1 cellular context compared by ENCODE assay signal in genomic region chr10:104331208-104331838, GRCh38.
TF ChIP-seq lines count a peak whose summit lies in the region.

No MANE protein-coding gene starts in this region.

TF ChIP-seq in HEK293, 187 proteins besides CTCF, POLR2A, EP300 and RAD21 (continued from another document and continues in another):
- TF ChIP-seq, protein P1, sequence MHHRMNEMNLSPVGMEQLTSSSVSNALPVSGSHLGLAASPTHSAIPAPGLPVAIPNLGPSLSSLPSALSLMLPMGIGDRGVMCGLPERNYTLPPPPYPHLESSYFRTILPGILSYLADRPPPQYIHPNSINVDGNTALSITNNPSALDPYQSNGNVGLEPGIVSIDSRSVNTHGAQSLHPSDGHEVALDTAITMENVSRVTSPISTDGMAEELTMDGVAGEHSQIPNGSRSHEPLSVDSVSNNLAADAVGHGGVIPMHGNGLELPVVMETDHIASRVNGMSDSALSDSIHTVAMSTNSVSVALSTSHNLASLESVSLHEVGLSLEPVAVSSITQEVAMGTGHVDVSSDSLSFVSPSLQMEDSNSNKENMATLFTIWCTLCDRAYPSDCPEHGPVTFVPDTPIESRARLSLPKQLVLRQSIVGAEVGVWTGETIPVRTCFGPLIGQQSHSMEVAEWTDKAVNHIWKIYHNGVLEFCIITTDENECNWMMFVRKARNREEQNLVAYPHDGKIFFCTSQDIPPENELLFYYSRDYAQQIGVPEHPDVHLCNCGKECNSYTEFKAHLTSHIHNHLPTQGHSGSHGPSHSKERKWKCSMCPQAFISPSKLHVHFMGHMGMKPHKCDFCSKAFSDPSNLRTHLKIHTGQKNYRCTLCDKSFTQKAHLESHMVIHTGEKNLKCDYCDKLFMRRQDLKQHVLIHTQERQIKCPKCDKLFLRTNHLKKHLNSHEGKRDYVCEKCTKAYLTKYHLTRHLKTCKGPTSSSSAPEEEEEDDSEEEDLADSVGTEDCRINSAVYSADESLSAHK (tag by site-specific recombination; IDR thresholded peaks at IDR 0.05) = peak; percentile 39; the same call in 1 of the 2 replicates
- no peak for TF ChIP-seq ZNF350 (tag by site-specific recombination; IDR thresholded peaks at IDR 0.05)
- no peak for TF ChIP-seq ZNF121 (tag by site-specific recombination; IDR thresholded peaks at IDR 0.05)
- peak; percentile 59 for TF ChIP-seq ATF2 (tag by site-specific recombination; IDR thresholded peaks at IDR 0.05; ENCODE audit: low read depth)
- TF ChIP-seq, protein P2, sequence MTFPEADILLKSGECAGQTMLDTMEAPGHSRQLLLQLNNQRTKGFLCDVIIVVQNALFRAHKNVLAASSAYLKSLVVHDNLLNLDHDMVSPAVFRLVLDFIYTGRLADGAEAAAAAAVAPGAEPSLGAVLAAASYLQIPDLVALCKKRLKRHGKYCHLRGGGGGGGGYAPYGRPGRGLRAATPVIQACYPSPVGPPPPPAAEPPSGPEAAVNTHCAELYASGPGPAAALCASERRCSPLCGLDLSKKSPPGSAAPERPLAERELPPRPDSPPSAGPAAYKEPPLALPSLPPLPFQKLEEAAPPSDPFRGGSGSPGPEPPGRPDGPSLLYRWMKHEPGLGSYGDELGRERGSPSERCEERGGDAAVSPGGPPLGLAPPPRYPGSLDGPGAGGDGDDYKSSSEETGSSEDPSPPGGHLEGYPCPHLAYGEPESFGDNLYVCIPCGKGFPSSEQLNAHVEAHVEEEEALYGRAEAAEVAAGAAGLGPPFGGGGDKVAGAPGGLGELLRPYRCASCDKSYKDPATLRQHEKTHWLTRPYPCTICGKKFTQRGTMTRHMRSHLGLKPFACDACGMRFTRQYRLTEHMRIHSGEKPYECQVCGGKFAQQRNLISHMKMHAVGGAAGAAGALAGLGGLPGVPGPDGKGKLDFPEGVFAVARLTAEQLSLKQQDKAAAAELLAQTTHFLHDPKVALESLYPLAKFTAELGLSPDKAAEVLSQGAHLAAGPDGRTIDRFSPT (tag by site-specific recombination; IDR thresholded peaks at IDR 0.05) = no peak
- no peak for TF ChIP-seq HOXD13 (CRISPR knock-in tag; IDR thresholded peaks at IDR 0.05; ENCODE audit: borderline replicate concordance)
- TF ChIP-seq ZIC2 (tag by site-specific recombination; IDR thresholded peaks at IDR 0.05) = peak; percentile 100
- TF ChIP-seq ZNF548 (tag by site-specific recombination; IDR thresholded peaks at IDR 0.05) = no peak
- TF ChIP-seq ZNF48 (tag by site-specific recombination; IDR thresholded peaks at IDR 0.05) = no peak
- peak; percentile 89 for TF ChIP-seq KLF17 (tag by site-specific recombination; IDR thresholded peaks at IDR 0.05)
- TF ChIP-seq ZNF214 (tag by site-specific recombination; IDR thresholded peaks at IDR 0.05; ENCODE audit: borderline replicate concordance) = no peak
- TF ChIP-seq ZNF776 (tag by site-specific recombination; IDR thresholded peaks at IDR 0.05; ENCODE audit: borderline replicate concordance) = no peak
- peak; percentile 90 for TF ChIP-seq ZBTB20 (tag by site-specific recombination; IDR thresholded peaks at IDR 0.05)
- TF ChIP-seq ZBTB26 (tag by site-specific recombination; optimal IDR thresholded peaks at IDR 0.05) = no peak
- TF ChIP-seq ZFP41 (tag by site-specific recombination; IDR thresholded peaks at IDR 0.05; ENCODE audit: borderline replicate concordance) = no peak
- peak; percentile 44; the same call in 1 of the 2 replicates for TF ChIP-seq GFI1B (tag by site-specific recombination; IDR thresholded peaks at IDR 0.05)
- TF ChIP-seq ZNF311 (tag by site-specific recombination; IDR thresholded peaks at IDR 0.05; ENCODE audit: borderline replicate concordance) = no peak
- TF ChIP-seq ZNF529 (tag by site-specific recombination; IDR thresholded peaks at IDR 0.05; ENCODE audit: insufficient replicate concordance) = no peak
- no peak for TF ChIP-seq AEBP2 (tag by site-specific recombination; IDR thresholded peaks at IDR 0.05; ENCODE audit: borderline replicate concordance)
- TF ChIP-seq ZNF76 (tag by site-specific recombination; IDR thresholded peaks at IDR 0.05; ENCODE audit: borderline replicate concordance, low read depth) = no peak; the same call in 1 of the 2 replicates
- TF ChIP-seq ZNF202 (tag by site-specific recombination; IDR thresholded peaks at IDR 0.05; ENCODE audit: borderline replicate concordance) = no peak
- TF ChIP-seq YY2 (tag by site-specific recombination; IDR thresholded peaks at IDR 0.05) = no peak
- TF ChIP-seq WT1 (tag by site-specific recombination; IDR thresholded peaks at IDR 0.05) = peak; percentile 11; the same call in 1 of the 2 replicates
- TF ChIP-seq KLF7 (tag by site-specific recombination; IDR thresholded peaks at IDR 0.05; ENCODE audit: borderline replicate concordance) = no peak
- no peak for TF ChIP-seq ZNF571 (tag by site-specific recombination; IDR thresholded peaks at IDR 0.05)
- no peak for TF ChIP-seq ZNF423 (tag by site-specific recombination; IDR thresholded peaks at IDR 0.05)
- no peak for TF ChIP-seq MEIS1 (CRISPR knock-in tag; IDR thresholded peaks at IDR 0.05; ENCODE audit: borderline replicate concordance)
- TF ChIP-seq ZNF274 (IDR thresholded peaks at IDR 0.05; ENCODE audit: low read length) = no peak
- TF ChIP-seq ZNF274 (tag by site-specific recombination; IDR thresholded peaks at IDR 0.05; ENCODE audit: borderline replicate concordance) = no peak
- TF ChIP-seq, protein P3, sequence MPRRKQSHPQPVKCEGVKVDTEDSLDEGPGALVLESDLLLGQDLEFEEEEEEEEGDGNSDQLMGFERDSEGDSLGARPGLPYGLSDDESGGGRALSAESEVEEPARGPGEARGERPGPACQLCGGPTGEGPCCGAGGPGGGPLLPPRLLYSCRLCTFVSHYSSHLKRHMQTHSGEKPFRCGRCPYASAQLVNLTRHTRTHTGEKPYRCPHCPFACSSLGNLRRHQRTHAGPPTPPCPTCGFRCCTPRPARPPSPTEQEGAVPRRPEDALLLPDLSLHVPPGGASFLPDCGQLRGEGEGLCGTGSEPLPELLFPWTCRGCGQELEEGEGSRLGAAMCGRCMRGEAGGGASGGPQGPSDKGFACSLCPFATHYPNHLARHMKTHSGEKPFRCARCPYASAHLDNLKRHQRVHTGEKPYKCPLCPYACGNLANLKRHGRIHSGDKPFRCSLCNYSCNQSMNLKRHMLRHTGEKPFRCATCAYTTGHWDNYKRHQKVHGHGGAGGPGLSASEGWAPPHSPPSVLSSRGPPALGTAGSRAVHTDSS (tag by site-specific recombination; IDR thresholded peaks at IDR 0.05) = no peak
- peak; percentile 92 for TF ChIP-seq IKZF3 (tag by site-specific recombination; IDR thresholded peaks at IDR 0.05)
- TF ChIP-seq ZNF391 (tag by site-specific recombination; IDR thresholded peaks at IDR 0.05; ENCODE audit: borderline replicate concordance, low read depth) = no peak
- TF ChIP-seq ZNF560 (tag by site-specific recombination; IDR thresholded peaks at IDR 0.05; ENCODE audit: borderline replicate concordance) = no peak
- TF ChIP-seq, protein P4, sequence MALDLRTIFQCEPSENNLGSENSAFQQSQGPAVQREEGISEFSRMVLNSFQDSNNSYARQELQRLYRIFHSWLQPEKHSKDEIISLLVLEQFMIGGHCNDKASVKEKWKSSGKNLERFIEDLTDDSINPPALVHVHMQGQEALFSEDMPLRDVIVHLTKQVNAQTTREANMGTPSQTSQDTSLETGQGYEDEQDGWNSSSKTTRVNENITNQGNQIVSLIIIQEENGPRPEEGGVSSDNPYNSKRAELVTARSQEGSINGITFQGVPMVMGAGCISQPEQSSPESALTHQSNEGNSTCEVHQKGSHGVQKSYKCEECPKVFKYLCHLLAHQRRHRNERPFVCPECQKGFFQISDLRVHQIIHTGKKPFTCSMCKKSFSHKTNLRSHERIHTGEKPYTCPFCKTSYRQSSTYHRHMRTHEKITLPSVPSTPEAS (tag by site-specific recombination; IDR thresholded peaks at IDR 0.05) = no peak
- TF ChIP-seq ZNF677 (tag by site-specific recombination; IDR thresholded peaks at IDR 0.05) = no peak
- no peak for TF ChIP-seq ZNF830 (tag by site-specific recombination; IDR thresholded peaks at IDR 0.05; ENCODE audit: low read depth)
- TF ChIP-seq ZNF596 (tag by site-specific recombination; IDR thresholded peaks at IDR 0.05) = no peak; the same call in 1 of the 2 replicates
- TF ChIP-seq, protein P5, sequence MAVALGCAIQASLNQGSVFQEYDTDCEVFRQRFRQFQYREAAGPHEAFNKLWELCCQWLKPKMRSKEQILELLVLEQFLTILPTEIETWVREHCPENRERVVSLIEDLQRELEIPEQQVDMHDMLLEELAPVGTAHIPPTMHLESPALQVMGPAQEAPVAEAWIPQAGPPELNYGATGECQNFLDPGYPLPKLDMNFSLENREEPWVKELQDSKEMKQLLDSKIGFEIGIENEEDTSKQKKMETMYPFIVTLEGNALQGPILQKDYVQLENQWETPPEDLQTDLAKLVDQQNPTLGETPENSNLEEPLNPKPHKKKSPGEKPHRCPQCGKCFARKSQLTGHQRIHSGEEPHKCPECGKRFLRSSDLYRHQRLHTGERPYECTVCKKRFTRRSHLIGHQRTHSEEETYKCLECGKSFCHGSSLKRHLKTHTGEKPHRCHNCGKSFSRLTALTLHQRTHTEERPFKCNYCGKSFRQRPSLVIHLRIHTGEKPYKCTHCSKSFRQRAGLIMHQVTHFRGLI (tag by site-specific recombination; IDR thresholded peaks at IDR 0.05) = no peak
- TF ChIP-seq GLI2 (tag by site-specific recombination; IDR thresholded peaks at IDR 0.05; ENCODE audit: borderline replicate concordance, low read depth) = peak; percentile 32; the same call in 1 of the 2 replicates
- TF ChIP-seq ZNF169 (tag by site-specific recombination; IDR thresholded peaks at IDR 0.05) = no peak
- TF ChIP-seq TCF7L2 (IDR thresholded peaks at IDR 0.05; ENCODE audit: borderline replicate concordance, low read depth, low read length) = no peak
- peak; percentile 92; the same call in 1 of the 2 replicates for TF ChIP-seq TRIM28 (IDR thresholded peaks at IDR 0.05; ENCODE audit: borderline replicate concordance, low read length)
- TF ChIP-seq ZNF2 (tag by site-specific recombination; IDR thresholded peaks at IDR 0.05) = peak; percentile 67
- TF ChIP-seq ZNF585B (tag by site-specific recombination; IDR thresholded peaks at IDR 0.05) = no peak
- no peak for TF ChIP-seq ZNF19 (tag by site-specific recombination; IDR thresholded peaks at IDR 0.05; ENCODE audit: low read depth)
- TF ChIP-seq SETDB1 (IDR thresholded peaks at IDR 0.05; ENCODE audit: insufficient read length, low read length) = no peak
- TF ChIP-seq, protein P6, sequence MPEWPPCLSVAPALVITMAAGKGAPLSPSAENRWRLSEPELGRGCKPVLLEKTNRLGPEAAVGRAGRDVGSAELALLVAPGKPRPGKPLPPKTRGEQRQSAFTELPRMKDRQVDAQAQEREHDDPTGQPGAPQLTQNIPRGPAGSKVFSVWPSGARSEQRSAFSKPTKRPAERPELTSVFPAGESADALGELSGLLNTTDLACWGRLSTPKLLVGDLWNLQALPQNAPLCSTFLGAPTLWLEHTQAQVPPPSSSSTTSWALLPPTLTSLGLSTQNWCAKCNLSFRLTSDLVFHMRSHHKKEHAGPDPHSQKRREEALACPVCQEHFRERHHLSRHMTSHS (tag by site-specific recombination; IDR thresholded peaks at IDR 0.05) = no peak
- no peak for TF ChIP-seq ZNF768 (tag by site-specific recombination; IDR thresholded peaks at IDR 0.05)
- TF ChIP-seq ZNF660 (tag by site-specific recombination; IDR thresholded peaks at IDR 0.05) = peak; percentile 98
- peak; percentile 95 for TF ChIP-seq ZEB2 (tag by site-specific recombination; IDR thresholded peaks at IDR 0.05)
- no peak for TF ChIP-seq ZNF157 (tag by site-specific recombination; IDR thresholded peaks at IDR 0.05)
- TF ChIP-seq ZNF10 (tag by site-specific recombination; IDR thresholded peaks at IDR 0.05) = peak; percentile 83
- peak; percentile 84 for TF ChIP-seq ZNF843 (tag by site-specific recombination; IDR thresholded peaks at IDR 0.05)
- TF ChIP-seq ZNF335 (tag by site-specific recombination; conservative IDR thresholded peaks at IDR 0.05) = peak; percentile 75
- no peak for TF ChIP-seq ZFP37 (tag by site-specific recombination; IDR thresholded peaks at IDR 0.05)
- TF ChIP-seq ZNF785 (tag by site-specific recombination; IDR thresholded peaks at IDR 0.05) = no peak
